34 cellular contexts compared by ENCODE assay signal in genomic region chr3:23329471-23329870, GRCh38.
"Had no signal": no experiment of that assay in that cellular context is flagged by ENCODE, and none has a peak within 500 bp of the region (broad histone marks: within the 10 kb centered on the region; RNA-seq: fewer than 3 reads in every experiment).

No MANE protein-coding gene starts in this region.

- H3K36me3 ChIP-seq: MG63 had no signal

- H3K4me3 ChIP-seq: MG63 had no signal

- H3K9ac ChIP-seq: KMS-11 had no signal

- H3K27ac ChIP-seq: KMS-11 had no signal

- DNase-seq: Karpas-422, KG1, MG63, MM.1S, MV-4-11, NCI-H1048, NCI-H1092, NCI-H1092 treated with DMSO at 0.1 percent for 48 hours, NCI-H1105, NCI-H1105 treated with DMSO at 0.1 percent for 48 hours, NCI-H1417, NCI-H1417 treated with DMSO at 0.1 percent for 48 hours, NCI-H1436 treated with DMSO at 0.1 percent for 48 hours, NCI-H146, NCI-H1694, NCI-H1694 treated with DMSO at 0.1 percent for 48 hours, NCI-H187, NCI-H1930, NCI-H2029, NCI-H2029 treated with DMSO at 0.1 percent for 48 hours, NCI-H2081 treated with DMSO at 0.1 percent for 48 hours, NCI-H2107, NCI-H2171, NCI-H2171 treated with DMSO at 0.1 percent for 48 hours, NCI-H2227 treated with DMSO at 0.1 percent for 48 hours, NCI-H226, NCI-H345, NCI-H446, NCI-H446 treated with DMSO at 0.1 percent for 48 hours, NCI-H510A, NCI-H510A treated with DMSO at 0.1 percent for 48 hours, NCI-H524, NCI-H524 treated with DMSO at 0.1 percent for 48 hours had no signal

- H3K4me2 ChIP-seq: KMS-11 had no signal

- H3K9me3 ChIP-seq: MG63 had no signal

- H3K27me3 ChIP-seq: MG63 had no signal
